Comparison of ENCODE assay signal across 26 cellular contexts in the genomic region with DNA sequence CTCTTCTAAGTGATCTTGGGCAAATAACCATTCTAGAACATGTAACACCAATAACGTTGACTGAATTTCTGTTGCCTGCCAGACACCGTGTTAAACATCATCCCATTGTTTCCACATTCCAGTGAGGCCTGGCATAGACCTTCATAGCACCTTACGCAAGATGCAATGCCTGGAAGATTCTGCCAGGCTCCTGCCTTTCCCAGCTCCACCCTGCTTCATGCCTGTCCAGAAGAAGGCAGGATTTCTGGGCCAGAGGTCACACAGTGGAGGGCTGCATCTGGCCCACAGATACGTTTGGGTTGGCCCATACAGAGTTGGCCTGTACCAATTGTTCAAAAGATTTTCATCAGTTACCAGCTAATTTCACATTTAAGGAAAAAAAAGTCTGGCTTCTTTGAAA. TPM values are rescaled to one million over a fixed set of nuclear protein-coding genes. Genes with fewer than 3 reads are reported as not detected.
"Had no signal": no experiment of that assay in that cellular context is flagged by ENCODE, and none has a peak within 500 bp of the region (broad histone marks: within the 10 kb centered on the region; RNA-seq: fewer than 3 reads in every experiment).

No MANE protein-coding gene starts in this region.

- H3K9me3 Mint-ChIP-seq: activated CD4-positive, alpha-beta memory T cell treated with anti-CD3 and anti-CD28 coated beads for 36 hours; activated naive CD4-positive, alpha-beta T cell treated with anti-CD3 and anti-CD28 coated beads, Interleukin-2, amount 10 ng/mL, durations not matched to agents 7 days and 5 days; brain; dendritic cell treated with granulocyte-macrophage colony-stimulating factor and Interleukin-4, amounts not matched to agents 40 ng/mL and 50 ng/mL, for 4 days; immature natural killer cell; neural crest cell had no signal

- ATAC-seq: activated T-cell treated with anti-CD3 and anti-CD28 coated beads, Interleukin-2, amount 50 U/mL, for 72 hours; left lobe of liver; lower lobe of right lung; naive thymus-derived CD4-positive, alpha-beta T cell; stimulated activated naive CD8-positive, alpha-beta T cell treated with anti-CD3 and anti-CD28 coated beads, Interleukin-15, Interleukin-2, amounts not matched to agents 100 U/mL and 50 U/mL, for 24 hours; upper lobe of right lung had no signal

- H3K4me3 Mint-ChIP-seq: activated CD4-positive, alpha-beta memory T cell treated with anti-CD3 and anti-CD28 coated beads for 36 hours; activated naive CD4-positive, alpha-beta T cell treated with anti-CD3 and anti-CD28 coated beads, Interleukin-2, amount 10 ng/mL, durations not matched to agents 7 days and 5 days; activated T-cell treated with anti-CD3 and anti-CD28 coated beads, Interleukin-2, amount 50 U/mL, for 72 hours; brain; dendritic cell treated with granulocyte-macrophage colony-stimulating factor and Interleukin-4, amounts not matched to agents 40 ng/mL and 50 ng/mL, for 4 days; immature natural killer cell; naive thymus-derived CD4-positive, alpha-beta T cell; neural crest cell had no signal

- H3K36me3 Mint-ChIP-seq: activated CD4-positive, alpha-beta memory T cell treated with anti-CD3 and anti-CD28 coated beads for 36 hours; activated naive CD4-positive, alpha-beta T cell treated with anti-CD3 and anti-CD28 coated beads, Interleukin-2, amount 10 ng/mL, durations not matched to agents 7 days and 5 days; brain; immature natural killer cell; naive thymus-derived CD4-positive, alpha-beta T cell had no signal

- H3K27ac Mint-ChIP-seq: activated CD4-positive, alpha-beta memory T cell treated with anti-CD3 and anti-CD28 coated beads for 36 hours; activated naive CD4-positive, alpha-beta T cell treated with anti-CD3 and anti-CD28 coated beads, Interleukin-2, amount 10 ng/mL, durations not matched to agents 7 days and 5 days; activated T-cell treated with anti-CD3 and anti-CD28 coated beads, Interleukin-2, amount 50 U/mL, for 72 hours; brain; dendritic cell treated with granulocyte-macrophage colony-stimulating factor and Interleukin-4, amounts not matched to agents 40 ng/mL and 50 ng/mL, for 4 days; immature natural killer cell; naive thymus-derived CD4-positive, alpha-beta T cell had no signal

- H3K4me3 ChIP-seq: esophagus muscularis mucosa, hepatocyte, lower lobe of right lung, thyroid gland, upper lobe of right lung had no signal

- DNase-seq: activated CD4-positive, alpha-beta memory T cell treated with anti-CD3 and anti-CD28 coated beads for 36 hours; activated CD4-positive, alpha-beta T cell treated with anti-CD3 and anti-CD28 coated beads for 48 hours; activated effector memory CD4-positive, alpha-beta T cell treated with Interleukin-2 at 50 U/mL for 16 hours; activated naive CD4-positive, alpha-beta T cell treated with anti-CD3 and anti-CD28 coated beads, Interleukin-2, amount 10 ng/mL, durations not matched to agents 7 days and 5 days; activated T-cell treated with anti-CD3 and anti-CD28 coated beads, Interleukin-2, amount 50 U/mL, for 72 hours; caudate nucleus; effector CD8-positive, alpha-beta T cell; foreskin melanocyte; immature natural killer cell; lower lobe of right lung; naive thymus-derived CD4-positive, alpha-beta T cell; retina; stimulated activated CD4-positive, alpha-beta T cell treated with anti-CD3 and anti-CD28 coated beads, Interleukin-4, amount 100 ng/mL, for 4 hours; stimulated activated naive CD8-positive, alpha-beta T cell treated with anti-CD3 and anti-CD28 coated beads, Interleukin-15, Interleukin-2, amounts not matched to agents 100 U/mL and 50 U/mL, for 24 hours; substantia nigra; SW 1271; T-helper 2 cell; thyroid gland; upper lobe of right lung had no signal

- H3K4me1 Mint-ChIP-seq: activated naive CD4-positive, alpha-beta T cell treated with anti-CD3 and anti-CD28 coated beads, Interleukin-2, amount 10 ng/mL, durations not matched to agents 7 days and 5 days; immature natural killer cell; naive thymus-derived CD4-positive, alpha-beta T cell; neural crest cell had no signal

RNA-seq across cellular contexts. Expression of gene EN1, which starts 46.3 kb away (rescaled TPM):
- total RNA-seq: activated CD4-positive, alpha-beta memory T cell treated with anti-CD3 and anti-CD28 coated beads for 36 hours; activated T-cell treated with anti-CD3 and anti-CD28 coated beads, Interleukin-2, amount 50 U/mL, for 72 hours; kidney epithelial cell; left lobe of liver; naive thymus-derived CD4-positive, alpha-beta T cell; upper lobe of right lung had no signal
